16 cellular contexts compared by ENCODE assay signal in the genomic region with DNA sequence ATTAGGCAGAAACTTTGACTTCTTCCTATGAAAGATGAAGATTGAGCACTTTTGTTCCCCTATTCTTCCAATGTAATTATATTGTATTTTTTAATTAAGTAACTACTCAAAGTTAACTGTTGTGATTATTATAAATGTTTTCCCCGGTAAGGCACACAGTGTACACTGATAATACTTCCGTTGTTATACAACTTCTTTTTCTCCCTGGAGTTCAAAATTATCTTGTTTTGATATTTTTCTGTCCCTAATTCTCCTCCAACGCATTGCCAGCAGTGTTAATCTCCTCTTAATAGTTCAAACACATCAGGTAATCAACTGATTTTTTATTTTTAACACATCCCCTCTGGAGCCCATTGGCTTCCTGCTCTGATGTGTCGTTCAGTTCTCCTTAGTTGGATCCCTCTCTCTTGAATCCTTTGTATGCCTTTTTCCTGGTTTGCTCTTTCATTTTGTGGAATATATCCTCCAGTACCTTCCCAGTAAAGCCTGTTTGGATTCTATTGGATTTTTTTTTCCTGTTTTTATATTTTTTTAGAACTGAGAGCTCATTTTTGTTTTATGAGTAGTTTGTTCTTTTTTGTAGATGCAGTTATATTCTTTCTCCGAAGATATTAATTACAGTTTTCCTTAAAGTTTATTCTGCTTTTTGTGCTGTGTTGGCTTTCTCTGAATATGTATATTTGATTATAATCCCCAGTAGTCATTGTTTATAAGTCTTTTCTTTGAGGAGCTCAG. TPM values are rescaled to one million over a fixed set of nuclear protein-coding genes. Genes with fewer than 3 reads are reported as not detected.
DNase-seq lines count a peak whose midpoint lies in the region; ATAC-seq and TF ChIP-seq lines count a peak whose summit lies in the region.
"Had no signal": no experiment of that assay in that cellular context is flagged by ENCODE, and none has a peak within 500 bp of the region (broad histone marks: within the 10 kb centered on the region; RNA-seq: fewer than 3 reads in every experiment).

No MANE protein-coding gene starts in this region.

- H2BK5ac ChIP-seq in IMR-90 (ENCODE audit: low read depth, low read length, poor library complexity, severe bottlenecking) (peak overlapping the region; percentile 93), mesenchymal stem cell (ENCODE audit: low read depth, low read length, poor library complexity, severe bottlenecking) (no peak overlapping the region), H9 (ENCODE audit: insufficient read length, low read length) (no peak overlapping the region)

- H3K9ac ChIP-seq in IMR-90 (ENCODE audit: low read depth, low read length) (peak overlapping the region; percentile 80), colonic mucosa (ENCODE audit: low read depth in 2 of 2, low read length in 2 of 2) (no peak overlapping the region), mesenchymal stem cell (ENCODE audit: low read length) (peak overlapping the region; percentile 69), H9 (ENCODE audit: extremely low read depth, insufficient read length, low read length) (no peak overlapping the region)
- H3K9ac ChIP-seq: KMS-11 had no signal

- no peak overlapping the region; a peak in 1 of 7 replicates for H3K27ac Mint-ChIP-seq in H9

- dilution Hi-C loops in IMR-90 (cut with HindIII; ENCODE audit: low sequenced_read_pairs, unreplicated experiment), result no loop called here

- peak overlapping the region; percentile 97 for H3K18ac ChIP-seq in IMR-90 (ENCODE audit: low read depth, low read length)
- H3K18ac ChIP-seq in mesenchymal stem cell (ENCODE audit: low read depth in 1 of 2, low read length in 2 of 2), result no peak overlapping the region
- H3K18ac ChIP-seq in H9 (ENCODE audit: insufficient read length, low read depth, low read length), result no peak overlapping the region

- H3K36me3 ChIP-seq in IMR-90 (ENCODE audit: control insufficient read depth, insufficient read depth, low read length) (no peaks in the 10 kb centered on the region), colonic mucosa (no peaks in the 10 kb centered on the region), mesenchymal stem cell (ENCODE audit: control insufficient read depth in 1 of 2, insufficient read depth in 2 of 2, low read depth in 1 of 2, low read length in 2 of 2) (no peaks in the 10 kb centered on the region), thoracic aorta (no peaks in the 10 kb centered on the region)

- no peak for ATAC-seq in IMR-90 (ENCODE audit: low read depth)
- no peak for ATAC-seq in thoracic aorta (ENCODE audit: insufficient number of reproducible peaks, low FRiP score, low read depth)

- H2BK12ac ChIP-seq in mesenchymal stem cell (ENCODE audit: low read length in 2 of 2), result no peak overlapping the region
- no peak overlapping the region for H2BK12ac ChIP-seq in H9 (ENCODE audit: insufficient read length, low read depth, low read length)

- WGBS in IMR-90 (ENCODE audit: extremely low coverage in 2 of 2, insufficient read length in 1 of 2), 2 experiments, result 18% methylated on average over 2 of the region's 5 CpGs; no CpG with 5 or more reads in 1 of the 2 experiments
- WGBS in mesenchymal stem cell, result 77% methylated on average over 4 of the region's 5 CpGs
- no CpG with 5 or more reads among the region's 5 CpGs for WGBS in H9 (ENCODE audit: extremely low coverage, insufficient read length, low lambda C conversion rate)

- H2AK5ac ChIP-seq in IMR-90 (ENCODE audit: low read depth, low read length) (peak overlapping the region; percentile 94; the same call in 1 of the 2 replicates), mesenchymal stem cell (ENCODE audit: low read length, severe bottlenecking) (no peak overlapping the region), H9 (ENCODE audit: insufficient read length, low read length) (no peak overlapping the region)

- H3K4me3 Mint-ChIP-seq in H9, result no peak overlapping the region

- peak overlapping the region; percentile 93 for H2BK20ac ChIP-seq in IMR-90 (ENCODE audit: low read depth, low read length)
- no peak overlapping the region for H2BK20ac ChIP-seq in H9 (ENCODE audit: low read depth, low read length, poor library complexity, severe bottlenecking)

- H2AK9ac ChIP-seq in IMR-90 (replicated peaks; ENCODE audit: low read depth, low read length, poor library complexity), result no peak overlapping the region

- H3K56ac ChIP-seq in IMR-90 (ENCODE audit: extremely low read depth, insufficient read depth, low read length), result peak overlapping the region; percentile 94
- H3K56ac ChIP-seq in H9 (ENCODE audit: insufficient read length, low read depth, low read length), result no peak overlapping the region

- H3K23ac ChIP-seq in IMR-90 (ENCODE audit: low read depth, low read length) (peak overlapping the region; percentile 95; the same call in 1 of the 2 replicates), mesenchymal stem cell (ENCODE audit: low read length in 2 of 2) (no peak overlapping the region), H9 (ENCODE audit: insufficient read length, low read depth, low read length) (no peak overlapping the region)

- POLR2A ChIA-PET in IMR-90 (lab: Charles Lee; ENCODE audit: unreplicated experiment), result no interaction called here

- peak overlapping the region; percentile 82 for H3K4me2 ChIP-seq in IMR-90 (ENCODE audit: low read depth, low read length)
- H3K4me2 ChIP-seq in mesenchymal stem cell (ENCODE audit: low read length, poor library complexity, severe bottlenecking), result no peak overlapping the region
- no peak overlapping the region for H3K4me2 ChIP-seq in H9 (ENCODE audit: insufficient read depth, insufficient read length, low read length)
- H3K4me2 ChIP-seq: KMS-11 had no signal

- CTCF ChIA-PET in IMR-90 (lab: Yijun Ruan, JAX), result interaction anchor here (0.6 to 1.5 kb wide), 3 partner anchors 17 to 73 kb away, joined by 3 to 4 read pairs (median 4); no protein-coding TSS in a partner anchor

- H3K27ac ChIP-seq in IMR-90 (ENCODE audit: insufficient read depth, low read length) (peak overlapping the region; percentile 87), colonic mucosa (peak overlapping the region; percentile 61), mesenchymal stem cell (ENCODE audit: low read length, poor library complexity, severe bottlenecking) (no peak overlapping the region), thoracic aorta (peak overlapping the region; percentile 41 to 45), H9 (ENCODE audit: insufficient read length, low read depth, low read length) (no peak overlapping the region)
- H3K27ac ChIP-seq: C4-2B, KMS-11 had no signal

- H3K36me3 Mint-ChIP-seq in H9 (ENCODE audit: insufficient read depth in 1 of 3, low read depth in 3 of 3), result no peaks in the 10 kb centered on the region

- H2BK120ac ChIP-seq in IMR-90 (ENCODE audit: low read depth, low read length), result peak overlapping the region; percentile 91
- H2BK120ac ChIP-seq in mesenchymal stem cell (ENCODE audit: low read depth, low read length), result no peak overlapping the region
- no peak overlapping the region for H2BK120ac ChIP-seq in H9 (ENCODE audit: low read depth, low read length, poor library complexity, severe bottlenecking)

- TF ChIP-seq CTCF in IMR-90 (conservative IDR thresholded peaks at IDR 0.05; ENCODE audit: low read depth, low read length) (no peak), colonic mucosa (IDR thresholded peaks at IDR 0.05) (no peak), thoracic aorta (IDR thresholded peaks at IDR 0.05) (no peak), H9 (conservative IDR thresholded peaks at IDR 0.05) (no peak)

- H4K20me1 ChIP-seq in IMR-90 (ENCODE audit: insufficient read depth, low read length), result 0 out of 2 replicates have a peak, but pooled peaks cover 2% of the 10 kb centered on the region
- H4K20me1 ChIP-seq in H9 (ENCODE audit: control insufficient read depth, insufficient read depth, insufficient read length), result no peaks in the 10 kb centered on the region

- H3K79me1 ChIP-seq in IMR-90 (ENCODE audit: low read depth in 1 of 2, low read length in 2 of 2) (no peaks in the 10 kb centered on the region; a peak in 1 of 4 replicates), mesenchymal stem cell (replicated peaks; ENCODE audit: low read length, poor library complexity, severe bottlenecking) (no peaks in the 10 kb centered on the region), H9 (ENCODE audit: insufficient read depth, low read depth, low read length, poor library complexity, severe bottlenecking) (no peaks in the 10 kb centered on the region)

- H3K23me2 ChIP-seq in H9 (ENCODE audit: insufficient read length, low read depth, low read length, poor library complexity, severe bottlenecking), result no peaks in the 10 kb centered on the region

- H3K79me2 ChIP-seq in H9 (ENCODE audit: insufficient read depth, low read length), result no peaks in the 10 kb centered on the region

- H3K9me3 ChIP-seq in IMR-90 (ENCODE audit: control insufficient read depth, insufficient read depth, low read length), result no peaks in the 10 kb centered on the region
- no peaks in the 10 kb centered on the region for H3K9me3 ChIP-seq in colonic mucosa
- H3K9me3 ChIP-seq in mesenchymal stem cell (ENCODE audit: control insufficient read depth, low read length), result no peaks in the 10 kb centered on the region
- H3K9me3 ChIP-seq in thoracic aorta, result no peaks in the 10 kb centered on the region
- H3K9me3 ChIP-seq in H9 (ENCODE audit: control insufficient read depth, low read depth, low read length), result no peaks in the 10 kb centered on the region

- H4K91ac ChIP-seq in IMR-90 (ENCODE audit: insufficient read depth, low read depth, low read length) (peak overlapping the region; percentile 93), mesenchymal stem cell (ENCODE audit: low read length) (no peak overlapping the region), H9 (ENCODE audit: insufficient read length, low read depth, low read length) (no peak overlapping the region)

- no peak overlapping the region for H3T11ph ChIP-seq in H9 (ENCODE audit: low read length)

- peak overlapping the region; percentile 83 for H4K5ac ChIP-seq in IMR-90 (ENCODE audit: low read depth, low read length)
- no peak overlapping the region for H4K5ac ChIP-seq in H9 (ENCODE audit: insufficient read length, low read depth, low read length)

- H3K27me3 ChIP-seq in IMR-90 (ENCODE audit: control insufficient read depth, insufficient read depth, low read length) (no peaks in the 10 kb centered on the region), colonic mucosa (no peaks in the 10 kb centered on the region), mesenchymal stem cell (ENCODE audit: control insufficient read depth in 1 of 2, insufficient read depth in 1 of 2, low read length in 2 of 2) (no peaks in the 10 kb centered on the region), thoracic aorta (replicated peaks; ENCODE audit: insufficient read depth) (no peaks in the 10 kb centered on the region), H9 (ENCODE audit: insufficient read depth, low read length) (no peaks in the 10 kb centered on the region)

- in situ Hi-C loops in IMR-90 (cut with MboI; ENCODE audit: low sequenced_read_pairs), result no loop called here

- DNase-seq in IMR-90, result no peak
- DNase-seq in colonic mucosa, result no peak
- peak; percentile 27 for DNase-seq in mesenchymal stem cell
- DNase-seq in thoracic aorta (ENCODE audit: low spot score), result no peak
- no peak for DNase-seq in effector CD8-positive, alpha-beta T cell (lab: John Stamatoyannopoulos, UW)
- no peak for DNase-seq in H9
- no peak for DNase-seq in NCI-H2227 treated with DMSO at 0.1 percent for 48 hours (lab: John Stamatoyannopoulos, UW)
- DNase-seq in cerebellar cortex (ENCODE audit: low spot score), result no peak
- DNase-seq: activated CD4-positive, alpha-beta T cell treated with anti-CD3 and anti-CD28 coated beads, Interleukin-2, amount 50 U/mL, for 48 hours; hippocampal formation; NCI-H1694; NCI-H774; stimulated activated CD8-positive, alpha-beta memory T cell treated with anti-CD3 and anti-CD28 coated beads, Interleukin-4, amount 100 ng/mL, for 48 hours had no signal

- peak overlapping the region; percentile 92; the same call in 1 of the 3 replicates for H2BK15ac ChIP-seq in IMR-90 (ENCODE audit: low read depth, low read length)
- no peak overlapping the region for H2BK15ac ChIP-seq in mesenchymal stem cell (ENCODE audit: low read depth, poor library complexity, severe bottlenecking)
- H2BK15ac ChIP-seq in H9 (ENCODE audit: low read depth, low read length), result no peak overlapping the region

- intact Hi-C loops in IMR-90 (cut with micrococcal nuclease) (loop anchor here (1.0 kb wide), 1 partner anchor 42 kb away; no protein-coding TSS in a partner anchor), colonic mucosa (cut with DNase I) (no loop called here)

- no peaks in the 10 kb centered on the region for H3K9me3 Mint-ChIP-seq in H9

- peak overlapping the region; percentile 78 for H3K4ac ChIP-seq in IMR-90 (ENCODE audit: low read depth, low read length)
- H3K4ac ChIP-seq in mesenchymal stem cell (ENCODE audit: low read depth in 1 of 2, low read length in 2 of 2), result no peak overlapping the region
- no peak overlapping the region for H3K4ac ChIP-seq in H9 (ENCODE audit: low read depth, low read length)

- no peak for TF ChIP-seq RAD21 in IMR-90 (IDR thresholded peaks at IDR 0.05; ENCODE audit: low read length)

- peak overlapping the region; percentile 84 for H3K14ac ChIP-seq in IMR-90 (replicated peaks; ENCODE audit: low read depth, low read length)
- no peak overlapping the region for H3K14ac ChIP-seq in mesenchymal stem cell (ENCODE audit: low read length in 2 of 2)
- no peak overlapping the region for H3K14ac ChIP-seq in H9 (ENCODE audit: insufficient read depth, low read length)

- H3K4me1 ChIP-seq in IMR-90 (ENCODE audit: control insufficient read depth, insufficient read depth, low read length) (peaks cover 21% of the 10 kb centered on the region), colonic mucosa (peaks cover 10% of the 10 kb centered on the region), mesenchymal stem cell (ENCODE audit: control insufficient read depth, insufficient read depth, low read depth, low read length) (peaks cover 8% of the 10 kb centered on the region), thoracic aorta (ENCODE audit: control insufficient read depth in 1 of 2, low read depth in 2 of 2) (peaks cover 14 to 49% of the 10 kb centered on the region in 2 donors), H9 (ENCODE audit: insufficient read depth, low read length) (no peaks in the 10 kb centered on the region; the same call in 1 of the 2 replicates)

- peaks cover 22 to 23% of the 10 kb centered on the region in 2 experiments for H3K4me1 Mint-ChIP-seq in H9

- no peak overlapping the region for H3K4me3 ChIP-seq in IMR-90 (ENCODE audit: insufficient read depth, low read depth, low read length)
- no peak overlapping the region for H3K4me3 ChIP-seq in colonic mucosa
- peak overlapping the region in 1 of 2 experiments; percentile 9 for H3K4me3 ChIP-seq in mesenchymal stem cell (ENCODE audit: insufficient read depth in 1 of 2, low read depth in 1 of 2, low read length in 2 of 2)
- H3K4me3 ChIP-seq in thoracic aorta, result no peak overlapping the region

- peaks cover 12% of the 10 kb centered on the region for H3K9me1 ChIP-seq in IMR-90 (ENCODE audit: insufficient read depth, low read length)

- H2AFZ ChIP-seq in IMR-90 (replicated peaks; ENCODE audit: low read length, poor library complexity) (no peak overlapping the region), mesenchymal stem cell (ENCODE audit: low read depth, low read length) (no peak overlapping the region), H9 (ENCODE audit: low read length) (no peak overlapping the region)

- H4K8ac ChIP-seq in IMR-90 (ENCODE audit: low read depth in 2 of 2, low read length in 2 of 2) (peak overlapping the region; percentile 42 to 86; a peak in 3 of 4 replicates), mesenchymal stem cell (ENCODE audit: low read length) (no peak overlapping the region), H9 (replicated peaks; ENCODE audit: insufficient read length, low read depth, low read length) (no peak overlapping the region)

- TF ChIP-seq POLR2A in IMR-90 (IDR thresholded peaks at IDR 0.05; ENCODE audit: low read depth, low read length), result no peak

- BruUV-seq in IMR-90 (replicated peaks; lab: Mats Ljungman, UMichigan), result no TSS peak

- H3K27me3 Mint-ChIP-seq in H9 (ENCODE audit: low read depth), result no peaks in the 10 kb centered on the region

RNA-seq across cellular contexts. Expression of gene MFSD1, which starts 32.2 kb away (rescaled TPM):
- total RNA-seq in IMR-90 (2012; rRNA removed) (64.2 and 103 TPM in 2 replicates), colonic mucosa (10 to 100 TPM; 51.1 to 54.4 TPM), thoracic aorta (100 to 1,000 TPM; 114 to 128 TPM), H9 (2021) (9.5 and 10.4 TPM in 2 replicates)
- 39.7 and 50.4 TPM in 2 replicates for polyA plus RNA-seq in IMR-90 (2012; rRNA removed)
- polyA plus RNA-seq in IMR-90 (2012; cell fraction: cytosol; rRNA removed), result 24.2 and 24.8 TPM in 2 replicates
- 10.2 and 33.8 TPM in 2 replicates for polyA plus RNA-seq in IMR-90 (2012; cell fraction: nucleus; rRNA removed; ENCODE audit: low replicate concordance)
- polyA plus RNA-seq in mesenchymal stem cell (2013, experiment 1 of 2), result 54.1 TPM
- 57.1 TPM for polyA plus RNA-seq in mesenchymal stem cell (2013, experiment 2 of 2)

RNA-seq across cellular contexts. Expression of gene RARRES1, which starts 37.4 kb away (rescaled TPM):
- total RNA-seq in IMR-90 (2012; rRNA removed), result 0.90 and 1.9 TPM in 2 replicates
- 2.6 and 3.0 TPM in 2 replicates for polyA plus RNA-seq in IMR-90 (2012; rRNA removed)
- 1.9 and 11.6 TPM in 2 replicates for polyA plus RNA-seq in IMR-90 (2012; cell fraction: cytosol; rRNA removed)
- polyA plus RNA-seq in IMR-90 (2012; cell fraction: nucleus; rRNA removed; ENCODE audit: low replicate concordance), result 3.8 and 4.0 TPM in 2 replicates
- 10 to 100 TPM; 30.6 to 79.5 TPM for total RNA-seq in colonic mucosa
- polyA plus RNA-seq in mesenchymal stem cell (2013, experiment 1 of 2), result 1.3 TPM
- 0.63 TPM for polyA plus RNA-seq in mesenchymal stem cell (2013, experiment 2 of 2)
- 10 to 100 TPM in 1 of 2 donors, 1 to 10 TPM in 1; 9.3 to 63.8 TPM for total RNA-seq in thoracic aorta
- 0.72 and 0.81 TPM in 2 replicates for total RNA-seq in H9 (2021)
- total RNA-seq: G401 had no signal

Comparison
In these comparisons a context has a peak if more than half of its experiments do, and no peak if none do; other contexts are left out.
1. H3K27ac ChIP-seq: peak in IMR-90 (single experiment), colonic mucosa (single experiment) and thoracic aorta (2 of 2); none in mesenchymal stem cell (single experiment) and H9 (single experiment).
2. H3K9ac ChIP-seq: peak in IMR-90 (single experiment) and mesenchymal stem cell (single experiment); none in colonic mucosa (0 of 2) and H9 (single experiment).
3. H4K8ac ChIP-seq: peak in IMR-90 (2 of 2); none in mesenchymal stem cell (single experiment) and H9 (single experiment).